In the genomic region with DNA sequence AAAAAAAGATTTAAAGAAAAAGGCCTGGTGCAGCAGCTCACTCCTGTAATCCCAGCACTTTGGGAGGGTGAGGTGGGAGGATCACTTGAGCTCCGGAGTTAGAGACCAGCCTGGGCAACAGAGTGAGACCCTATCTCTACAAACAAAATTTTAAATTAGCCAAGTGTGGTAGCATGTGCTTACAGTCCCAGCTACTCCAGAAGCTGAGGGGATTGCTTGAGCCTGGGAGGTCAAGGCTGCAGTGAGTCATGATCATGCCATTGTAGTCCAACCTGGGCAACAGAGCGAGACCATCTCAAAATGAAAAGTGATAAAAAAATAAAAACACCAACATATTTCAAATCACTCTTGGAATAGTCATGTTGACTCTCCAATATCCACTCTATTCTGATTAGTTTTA, we compare ENCODE assay signal across 16 cellular contexts. TPM values are rescaled to one million over a fixed set of nuclear protein-coding genes. Genes with fewer than 3 reads are reported as not detected.
DNase-seq lines count a peak whose midpoint lies in the region; ATAC-seq and TF ChIP-seq lines count a peak whose summit lies in the region.
"Had no signal": no experiment of that assay in that cellular context is flagged by ENCODE, and none has a peak within 500 bp of the region (broad histone marks: within the 10 kb centered on the region; RNA-seq: fewer than 3 reads in every experiment).

No MANE protein-coding gene starts in this region.

- H3K4me1 ChIP-seq in endodermal cell (ENCODE audit: control insufficient read depth, insufficient read depth, low read length) (no peaks in the 10 kb centered on the region), gastrocnemius medialis (peaks cover 18 to 21% of the 10 kb centered on the region in 2 donors)

- H3K4me1 Mint-ChIP-seq in WTC11: peaks cover 10% of the 10 kb centered on the region
- peaks cover 8% of the 10 kb centered on the region for H3K4me1 Mint-ChIP-seq in endodermal cell

- POLR2A ChIA-PET in WTC11 (lab: Charles Lee): no interaction called here

- in situ Hi-C loops in ACHN (cut with HindIII; ENCODE audit: low pct_ligation_motif_present, low pct_unique_long_range_greater_than_20kb, low sequenced_read_pairs): no loop called here
- in situ Hi-C loops in gastrocnemius medialis (cut with MboI; ENCODE audit: low sequenced_read_pairs in 4 of 4): loop anchor here in 1 of 4 donors (5.0 kb wide), 1 partner anchor 154 kb away; no protein-coding TSS in a partner anchor

- peaks cover 30% of the 10 kb centered on the region for H3K36me3 Mint-ChIP-seq in WTC11
- peaks cover 35% of the 10 kb centered on the region for H3K36me3 Mint-ChIP-seq in endodermal cell (ENCODE audit: low read depth)

- intact Hi-C loops in gastrocnemius medialis (cut with DNase I; ENCODE audit: low total_unique reads): no loop called here

- H3K27ac ChIP-seq in endodermal cell (ENCODE audit: low read depth, low read length): no peak overlapping the region
- no peak overlapping the region for H3K27ac ChIP-seq in gastrocnemius medialis
- H3K27ac ChIP-seq: esophagus squamous epithelium had no signal

- no peak overlapping the region for H3K9ac ChIP-seq in endodermal cell (ENCODE audit: extremely low read depth, low read length, poor library complexity, severe bottlenecking)

- no peak overlapping the region for H3K27ac Mint-ChIP-seq in WTC11
- H3K27ac Mint-ChIP-seq in endodermal cell: peak overlapping the region; percentile 23

- CTCF ChIA-PET in WTC11 (lab: Charles Lee): interaction anchor here (0.7 kb wide), 1 partner anchor 17 kb away, joined by 3 read pairs; no protein-coding TSS in a partner anchor

- peaks cover 8% of the 10 kb centered on the region for H3K36me3 ChIP-seq in endodermal cell (ENCODE audit: control insufficient read depth, insufficient read depth, low read length)
- no peaks in the 10 kb centered on the region for H3K36me3 ChIP-seq in gastrocnemius medialis
- H3K36me3 ChIP-seq: left lung, Peyer's patch had no signal

- TF ChIP-seq CTCF in WTC11 (IDR thresholded peaks at IDR 0.05) (no peak), endodermal cell (conservative IDR thresholded peaks at IDR 0.05) (no peak), gastrocnemius medialis (IDR thresholded peaks at IDR 0.05 in 4 of 5, conservative IDR thresholded peaks at IDR 0.05 in 1 of 5) (no peak)

- H3K4me3 ChIP-seq in endodermal cell (ENCODE audit: low read length): no peak overlapping the region
- no peak overlapping the region for H3K4me3 ChIP-seq in gastrocnemius medialis
- H3K4me3 ChIP-seq: esophagus squamous epithelium, left lung, Peyer's patch had no signal

- DNase-seq in ACHN (peak; percentile 81), EL (peak; percentile 55), WTC11 (ENCODE audit: low spot score) (no peak), endodermal cell (no peak), H4 (ENCODE audit: low spot score) (no peak), NCI-H226 (no peak), gastrocnemius medialis (no peak), islet precursor cell (no peak)
- DNase-seq: activated CD4-positive, alpha-beta T cell treated with anti-CD3 and anti-CD28 coated beads, Interleukin-2, amount 50 U/mL, for 4 hours; esophagus squamous epithelium; KG1; left lung; naive B cell; NCI-H1694 treated with DMSO at 0.1 percent for 48 hours; NCI-H526; Peyer's patch had no signal

- no peak for TF ChIP-seq POLR2A in gastrocnemius medialis (IDR thresholded peaks at IDR 0.05)

- WGBS in endodermal cell (ENCODE audit: insufficient coverage in 1 of 2, insufficient read length in 1 of 2), 2 experiments: 94 to 100% methylated on average over 1 to 2 of the region's 2 CpGs

- no peak for ATAC-seq in WTC11
- no peak for ATAC-seq in gastrocnemius medialis
- ATAC-seq: left lung had no signal

- H3K4me3 Mint-ChIP-seq in WTC11 (no peak overlapping the region), endodermal cell (no peak overlapping the region)

- H3K27me3 Mint-ChIP-seq in WTC11 (ENCODE audit: low read depth) (0 out of 2 replicates have a peak, but pooled peaks cover 2% of the 10 kb centered on the region), endodermal cell (ENCODE audit: insufficient read depth) (no peaks in the 10 kb centered on the region)

- no peaks in the 10 kb centered on the region for H3K27me3 ChIP-seq in endodermal cell (ENCODE audit: control insufficient read depth, insufficient read depth, low read length, poor library complexity, severe bottlenecking)
- H3K27me3 ChIP-seq in gastrocnemius medialis: no peaks in the 10 kb centered on the region
- H3K27me3 ChIP-seq: esophagus squamous epithelium, left lung, Peyer's patch had no signal

- peaks cover 20% of the 10 kb centered on the region for H3K9me3 Mint-ChIP-seq in WTC11
- peaks cover 27% of the 10 kb centered on the region for H3K9me3 Mint-ChIP-seq in endodermal cell
- H3K9me3 Mint-ChIP-seq: naive B cell had no signal

- H3K9me3 ChIP-seq in endodermal cell (ENCODE audit: control insufficient read depth, low read length) (peaks cover 28% of the 10 kb centered on the region), gastrocnemius medialis (no peaks in the 10 kb centered on the region)
- H3K9me3 ChIP-seq: esophagus squamous epithelium, left lung, Peyer's patch had no signal

TF ChIP-seq in WTC11, 78 proteins besides CTCF, POLR2A, EP300 and RAD21:
- TF ChIP-seq TEAD4 (CRISPR knock-in tag; IDR thresholded peaks at IDR 0.05) (no peak), ZNF121 (CRISPR knock-in tag; IDR thresholded peaks at IDR 0.05) (peak; percentile 23; the same call in 1 of the 2 replicates)

RNA-seq across cellular contexts. Expression of a gene that starts 2.7 kb away (rescaled TPM):
- total RNA-seq in WTC11 (2021) (66.4 to 72.7 TPM (median 68.5 TPM) in 3 replicates), endodermal cell (100 to 1,000 TPM; 137 to 144 TPM), gastrocnemius medialis (10 to 100 TPM; 19.9 to 35.9 (median 31.2) TPM)
- 51.0 TPM for polyA plus RNA-seq in endodermal cell (2013, experiment 1 of 2)
- 47.0 TPM for polyA plus RNA-seq in endodermal cell (2013, experiment 2 of 2)
- total RNA-seq in H4 (2014; rRNA removed; shearing (Covaris generic)): 13.9 and 22.6 TPM in 2 replicates

Comparison
In these comparisons a context has a peak if more than half of its experiments do, and no peak if none do; other contexts are left out.
1. DNase-seq: peak in ACHN (single experiment) and EL (single experiment); none in WTC11 (single experiment), endodermal cell (single experiment), H4 (single experiment), NCI-H226 (single experiment), gastrocnemius medialis (0 of 2) and islet precursor cell (single experiment).